ENCODE assay signal across 1 cellular context in the genomic region with DNA sequence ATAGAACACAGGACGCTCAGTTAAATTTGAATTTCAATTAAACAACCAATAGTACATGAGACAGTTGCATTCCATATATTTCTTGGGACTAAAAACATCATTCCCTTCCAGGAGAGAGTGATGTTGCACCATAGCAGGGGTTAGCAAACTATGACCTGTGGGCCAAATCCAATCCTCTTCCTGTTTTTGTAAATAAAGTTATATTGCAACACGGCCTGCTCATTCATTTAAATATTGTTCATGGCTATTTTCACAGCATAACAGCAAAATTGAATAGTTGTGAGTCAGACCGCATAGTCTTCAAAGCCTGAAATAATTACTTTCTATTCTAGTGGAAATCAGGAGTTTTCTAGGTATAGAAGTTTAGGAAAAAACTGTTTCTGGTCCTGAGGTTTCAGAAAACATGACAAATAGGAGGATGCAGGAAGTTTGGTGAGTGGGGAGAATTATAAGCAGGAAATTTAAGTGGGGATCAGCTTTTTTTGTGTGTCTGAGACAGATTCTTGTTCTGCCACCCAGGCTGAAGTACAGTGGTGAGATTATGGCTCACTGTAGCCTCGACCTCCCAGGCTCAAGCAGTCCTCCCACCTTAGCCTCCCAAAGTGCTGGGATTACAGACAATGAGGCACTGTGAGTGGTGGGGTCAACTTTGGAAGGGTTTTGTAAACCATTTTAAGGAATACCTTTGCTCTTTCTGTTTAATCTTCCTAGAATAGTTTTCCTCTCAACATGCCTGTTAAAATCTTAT.
TF ChIP-seq lines count a peak whose summit lies in the region.

No MANE protein-coding gene starts in this region.

TF ChIP-seq in HepG2, 621 proteins besides CTCF, POLR2A, EP300 and RAD21 (continued from another document and continues in another):
- TF ChIP-seq, protein P1, sequence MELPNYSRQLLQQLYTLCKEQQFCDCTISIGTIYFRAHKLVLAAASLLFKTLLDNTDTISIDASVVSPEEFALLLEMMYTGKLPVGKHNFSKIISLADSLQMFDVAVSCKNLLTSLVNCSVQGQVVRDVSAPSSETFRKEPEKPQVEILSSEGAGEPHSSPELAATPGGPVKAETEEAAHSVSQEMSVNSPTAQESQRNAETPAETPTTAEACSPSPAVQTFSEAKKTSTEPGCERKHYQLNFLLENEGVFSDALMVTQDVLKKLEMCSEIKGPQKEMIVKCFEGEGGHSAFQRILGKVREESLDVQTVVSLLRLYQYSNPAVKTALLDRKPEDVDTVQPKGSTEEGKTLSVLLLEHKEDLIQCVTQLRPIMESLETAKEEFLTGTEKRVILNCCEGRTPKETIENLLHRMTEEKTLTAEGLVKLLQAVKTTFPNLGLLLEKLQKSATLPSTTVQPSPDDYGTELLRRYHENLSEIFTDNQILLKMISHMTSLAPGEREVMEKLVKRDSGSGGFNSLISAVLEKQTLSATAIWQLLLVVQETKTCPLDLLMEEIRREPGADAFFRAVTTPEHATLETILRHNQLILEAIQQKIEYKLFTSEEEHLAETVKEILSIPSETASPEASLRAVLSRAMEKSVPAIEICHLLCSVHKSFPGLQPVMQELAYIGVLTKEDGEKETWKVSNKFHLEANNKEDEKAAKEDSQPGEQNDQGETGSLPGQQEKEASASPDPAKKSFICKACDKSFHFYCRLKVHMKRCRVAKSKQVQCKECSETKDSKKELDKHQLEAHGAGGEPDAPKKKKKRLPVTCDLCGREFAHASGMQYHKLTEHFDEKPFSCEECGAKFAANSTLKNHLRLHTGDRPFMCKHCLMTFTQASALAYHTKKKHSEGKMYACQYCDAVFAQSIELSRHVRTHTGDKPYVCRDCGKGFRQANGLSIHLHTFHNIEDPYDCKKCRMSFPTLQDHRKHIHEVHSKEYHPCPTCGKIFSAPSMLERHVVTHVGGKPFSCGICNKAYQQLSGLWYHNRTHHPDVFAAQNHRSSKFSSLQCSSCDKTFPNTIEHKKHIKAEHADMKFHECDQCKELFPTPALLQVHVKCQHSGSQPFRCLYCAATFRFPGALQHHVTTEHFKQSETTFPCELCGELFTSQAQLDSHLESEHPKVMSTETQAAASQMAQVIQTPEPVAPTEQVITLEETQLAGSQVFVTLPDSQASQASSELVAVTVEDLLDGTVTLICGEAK (IDR thresholded peaks at IDR 0.05), result peak; percentile 93
- TF ChIP-seq, protein P1 (CRISPR knock-in tag; IDR thresholded peaks at IDR 0.05), result peak; percentile 99
- TF ChIP-seq ZNF737 (CRISPR knock-in tag; IDR thresholded peaks at IDR 0.05; ENCODE audit: borderline replicate concordance), result no peak
- no peak for TF ChIP-seq YEATS4 (CRISPR knock-in tag; IDR thresholded peaks at IDR 0.05; ENCODE audit: borderline replicate concordance)
- TF ChIP-seq SALL2 (CRISPR knock-in tag; IDR thresholded peaks at IDR 0.05), result no peak
- TF ChIP-seq NKX3-1 (CRISPR knock-in tag; IDR thresholded peaks at IDR 0.05), result no peak
- TF ChIP-seq MIER3 (CRISPR knock-in tag; IDR thresholded peaks at IDR 0.05; ENCODE audit: borderline replicate concordance), result no peak
- no peak for TF ChIP-seq ZBTB43 (CRISPR knock-in tag; conservative IDR thresholded peaks at IDR 0.05)
- no peak for TF ChIP-seq CCDC6 (CRISPR knock-in tag; IDR thresholded peaks at IDR 0.05)
- no peak for TF ChIP-seq ZBTB7A (CRISPR knock-in tag; IDR thresholded peaks at IDR 0.05)
- TF ChIP-seq PAX8 (CRISPR knock-in tag; IDR thresholded peaks at IDR 0.05; ENCODE audit: borderline replicate concordance), result no peak
- no peak for TF ChIP-seq GTF3A (CRISPR knock-in tag; conservative IDR thresholded peaks at IDR 0.05)
- TF ChIP-seq ZNF788 (CRISPR knock-in tag; IDR thresholded peaks at IDR 0.05; ENCODE audit: borderline replicate concordance), result no peak
- no peak for TF ChIP-seq TRIM22 (IDR thresholded peaks at IDR 0.05)
- TF ChIP-seq, protein P2, sequence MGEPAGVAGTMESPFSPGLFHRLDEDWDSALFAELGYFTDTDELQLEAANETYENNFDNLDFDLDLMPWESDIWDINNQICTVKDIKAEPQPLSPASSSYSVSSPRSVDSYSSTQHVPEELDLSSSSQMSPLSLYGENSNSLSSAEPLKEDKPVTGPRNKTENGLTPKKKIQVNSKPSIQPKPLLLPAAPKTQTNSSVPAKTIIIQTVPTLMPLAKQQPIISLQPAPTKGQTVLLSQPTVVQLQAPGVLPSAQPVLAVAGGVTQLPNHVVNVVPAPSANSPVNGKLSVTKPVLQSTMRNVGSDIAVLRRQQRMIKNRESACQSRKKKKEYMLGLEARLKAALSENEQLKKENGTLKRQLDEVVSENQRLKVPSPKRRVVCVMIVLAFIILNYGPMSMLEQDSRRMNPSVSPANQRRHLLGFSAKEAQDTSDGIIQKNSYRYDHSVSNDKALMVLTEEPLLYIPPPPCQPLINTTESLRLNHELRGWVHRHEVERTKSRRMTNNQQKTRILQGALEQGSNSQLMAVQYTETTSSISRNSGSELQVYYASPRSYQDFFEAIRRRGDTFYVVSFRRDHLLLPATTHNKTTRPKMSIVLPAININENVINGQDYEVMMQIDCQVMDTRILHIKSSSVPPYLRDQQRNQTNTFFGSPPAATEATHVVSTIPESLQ (CRISPR knock-in tag; conservative IDR thresholded peaks at IDR 0.05), result no peak
- 0 out of 2 replicates have a peak, but pooled peaks have one; percentile 50 for TF ChIP-seq IRF2 (CRISPR knock-in tag; IDR thresholded peaks at IDR 0.05)
- no peak for TF ChIP-seq YY1 (IDR thresholded peaks at IDR 0.05; ENCODE audit: insufficient read depth, insufficient replicate concordance, low read depth, low read length)
- no peak for TF ChIP-seq ZNF501 (CRISPR knock-in tag; IDR thresholded peaks at IDR 0.05)
- TF ChIP-seq SRY (CRISPR knock-in tag; IDR thresholded peaks at IDR 0.05), result no peak
- TF ChIP-seq, protein P3, sequence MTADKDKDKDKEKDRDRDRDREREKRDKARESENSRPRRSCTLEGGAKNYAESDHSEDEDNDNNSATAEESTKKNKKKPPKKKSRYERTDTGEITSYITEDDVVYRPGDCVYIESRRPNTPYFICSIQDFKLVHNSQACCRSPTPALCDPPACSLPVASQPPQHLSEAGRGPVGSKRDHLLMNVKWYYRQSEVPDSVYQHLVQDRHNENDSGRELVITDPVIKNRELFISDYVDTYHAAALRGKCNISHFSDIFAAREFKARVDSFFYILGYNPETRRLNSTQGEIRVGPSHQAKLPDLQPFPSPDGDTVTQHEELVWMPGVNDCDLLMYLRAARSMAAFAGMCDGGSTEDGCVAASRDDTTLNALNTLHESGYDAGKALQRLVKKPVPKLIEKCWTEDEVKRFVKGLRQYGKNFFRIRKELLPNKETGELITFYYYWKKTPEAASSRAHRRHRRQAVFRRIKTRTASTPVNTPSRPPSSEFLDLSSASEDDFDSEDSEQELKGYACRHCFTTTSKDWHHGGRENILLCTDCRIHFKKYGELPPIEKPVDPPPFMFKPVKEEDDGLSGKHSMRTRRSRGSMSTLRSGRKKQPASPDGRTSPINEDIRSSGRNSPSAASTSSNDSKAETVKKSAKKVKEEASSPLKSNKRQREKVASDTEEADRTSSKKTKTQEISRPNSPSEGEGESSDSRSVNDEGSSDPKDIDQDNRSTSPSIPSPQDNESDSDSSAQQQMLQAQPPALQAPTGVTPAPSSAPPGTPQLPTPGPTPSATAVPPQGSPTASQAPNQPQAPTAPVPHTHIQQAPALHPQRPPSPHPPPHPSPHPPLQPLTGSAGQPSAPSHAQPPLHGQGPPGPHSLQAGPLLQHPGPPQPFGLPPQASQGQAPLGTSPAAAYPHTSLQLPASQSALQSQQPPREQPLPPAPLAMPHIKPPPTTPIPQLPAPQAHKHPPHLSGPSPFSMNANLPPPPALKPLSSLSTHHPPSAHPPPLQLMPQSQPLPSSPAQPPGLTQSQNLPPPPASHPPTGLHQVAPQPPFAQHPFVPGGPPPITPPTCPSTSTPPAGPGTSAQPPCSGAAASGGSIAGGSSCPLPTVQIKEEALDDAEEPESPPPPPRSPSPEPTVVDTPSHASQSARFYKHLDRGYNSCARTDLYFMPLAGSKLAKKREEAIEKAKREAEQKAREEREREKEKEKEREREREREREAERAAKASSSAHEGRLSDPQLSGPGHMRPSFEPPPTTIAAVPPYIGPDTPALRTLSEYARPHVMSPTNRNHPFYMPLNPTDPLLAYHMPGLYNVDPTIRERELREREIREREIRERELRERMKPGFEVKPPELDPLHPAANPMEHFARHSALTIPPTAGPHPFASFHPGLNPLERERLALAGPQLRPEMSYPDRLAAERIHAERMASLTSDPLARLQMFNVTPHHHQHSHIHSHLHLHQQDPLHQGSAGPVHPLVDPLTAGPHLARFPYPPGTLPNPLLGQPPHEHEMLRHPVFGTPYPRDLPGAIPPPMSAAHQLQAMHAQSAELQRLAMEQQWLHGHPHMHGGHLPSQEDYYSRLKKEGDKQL (CRISPR knock-in tag; IDR thresholded peaks at IDR 0.05; ENCODE audit: low read depth), result no peak
- no peak for TF ChIP-seq TOPORS (CRISPR knock-in tag; IDR thresholded peaks at IDR 0.05)
- TF ChIP-seq ETS1 (CRISPR knock-in tag; IDR thresholded peaks at IDR 0.05), result no peak
- TF ChIP-seq HOXA7 (CRISPR knock-in tag; IDR thresholded peaks at IDR 0.05), result no peak
- no peak for TF ChIP-seq MLLT10 (CRISPR knock-in tag; IDR thresholded peaks at IDR 0.05)
- TF ChIP-seq MAFG (CRISPR knock-in tag; IDR thresholded peaks at IDR 0.05), result no peak
- TF ChIP-seq MAZ (IDR thresholded peaks at IDR 0.05; ENCODE audit: borderline replicate concordance, low read depth, low read length), result no peak
- no peak for TF ChIP-seq MAZ (CRISPR knock-in tag; IDR thresholded peaks at IDR 0.05; ENCODE audit: low read depth)
- no peak for TF ChIP-seq NFYB (CRISPR knock-in tag; IDR thresholded peaks at IDR 0.05)
- no peak for TF ChIP-seq ADNP (CRISPR knock-in tag; IDR thresholded peaks at IDR 0.05)
- no peak for TF ChIP-seq USF2 (IDR thresholded peaks at IDR 0.05; ENCODE audit: low read depth, low read length)
- TF ChIP-seq USF2 (CRISPR knock-in tag; IDR thresholded peaks at IDR 0.05; ENCODE audit: borderline replicate concordance), result no peak
- no peak for TF ChIP-seq ZBTB38 (CRISPR knock-in tag; IDR thresholded peaks at IDR 0.05)
- no peak for TF ChIP-seq ARNT2 (CRISPR knock-in tag; IDR thresholded peaks at IDR 0.05; ENCODE audit: low read depth)
- no peak for TF ChIP-seq TBX3 (IDR thresholded peaks at IDR 0.05; ENCODE audit: borderline replicate concordance)
